8 cellular contexts compared by ENCODE assay signal in genomic region chr20:44965651-44966029, GRCh38. TPM values are rescaled to one million over a fixed set of nuclear protein-coding genes. Genes with fewer than 3 reads are reported as not detected.
A peak's percentile ranks its signal among the peaks of the same experiment; 100 is the strongest.
DNase-seq lines count a peak whose midpoint lies in the region; ATAC-seq, FAIRE-seq and TF ChIP-seq lines count a peak whose summit lies in the region.

No MANE protein-coding gene starts in this region.

- no peak for TF ChIP-seq EP300 in K562 (IDR thresholded peaks at IDR 0.05; ENCODE audit: low read length)
- TF ChIP-seq EP300 in transverse colon (IDR thresholded peaks at IDR 0.05; ENCODE audit: low read depth): no peak

- H3K9me3 ChIP-seq in K562 (replicated peaks; ENCODE audit: control insufficient read depth, insufficient read depth, low read depth, low read length) (no peaks in the 10 kb centered on the region), lower lobe of right lung (no peaks in the 10 kb centered on the region), transverse colon (no peaks in the 10 kb centered on the region)

- intact Hi-C loops in K562 (cut with micrococcal nuclease) (no loop called here), lower lobe of right lung (cut with DNase I) (no loop called here), transverse colon (cut with DNase I; ENCODE audit: low total_unique reads) (no loop called here)

- TF ChIP-seq RAD21 in K562 (CRISPR knock-in tag; conservative IDR thresholded peaks at IDR 0.05 in 1 of 2, IDR thresholded peaks at IDR 0.05 in 1 of 2): no peak

- CTCF ChIA-PET in K562 (lab: Yijun Ruan, JAX; ENCODE audit: low intra/inter-chr PET ratio): interaction anchor here (0.7 kb wide), 1 partner anchor 19 kb away, joined by 3 read pairs; no protein-coding TSS in a partner anchor

- in situ Hi-C loops in K562 (cut with MboI): no loop called here
- in situ Hi-C loops in transverse colon (cut with MboI; ENCODE audit: low pct_ligation_motif_present in 1 of 4, low pct_unique_long_range_greater_than_20kb in 1 of 4, low sequenced_read_pairs in 3 of 4): no loop called here

- peak overlapping the region; percentile 87 for H3K4me3 Mint-ChIP-seq in activated T-cell treated with anti-CD3 and anti-CD28 coated beads, Interleukin-2, amount 50 U/mL, for 4 hours

- H2AFZ ChIP-seq in K562 (ENCODE audit: low read depth, low read length): peak overlapping the region; percentile 98

- DNase-seq in activated T-cell treated with anti-CD3 and anti-CD28 coated beads, Interleukin-2, amount 50 U/mL, for 4 hours: no peak
- no peak for DNase-seq in activated T-cell treated with anti-CD3 and anti-CD28 coated beads, Interleukin-2, amount 50 U/mL, for 48 hours
- no peak for DNase-seq in K562 (ENCODE audit: extremely low read depth in 1 of 4, low spot score in 3 of 4)
- no peak for DNase-seq in lower lobe of right lung
- no peak for DNase-seq in transverse colon
- DNase-seq in GDM1 (lab: John Stamatoyannopoulos, UW): no peak
- DNase-seq in NCI-H510A (lab: John Stamatoyannopoulos, UW): no peak
- DNase-seq in urothelium cell line (ENCODE audit: low spot score): no peak

- peak overlapping the region; percentile 90 to 98 for H3K9ac ChIP-seq in K562 (ENCODE audit: insufficient read depth in 1 of 2, low read depth in 2 of 2, low read length in 2 of 2)

- TF ChIP-seq POLR2A in K562 (conservative IDR thresholded peaks at IDR 0.05) (no peak), transverse colon (IDR thresholded peaks at IDR 0.05) (no peak)

- BruUV-seq in K562 (replicated peaks; lab: Mats Ljungman, UMichigan): TSS peak; percentile 92

- H3K4me1 Mint-ChIP-seq in activated T-cell treated with anti-CD3 and anti-CD28 coated beads, Interleukin-2, amount 50 U/mL, for 4 hours (ENCODE audit: low read depth): peaks cover 59% of the 10 kb centered on the region

- H3K79me2 ChIP-seq in K562 (ENCODE audit: control insufficient read depth, insufficient read depth, low read length): peaks cover 50% of the 10 kb centered on the region

- H3K36me3 ChIP-seq in K562 (ENCODE audit: control insufficient read depth, insufficient read depth, low read length): no peaks in the 10 kb centered on the region
- no peaks in the 10 kb centered on the region for H3K36me3 ChIP-seq in lower lobe of right lung
- H3K36me3 ChIP-seq in transverse colon: no peaks in the 10 kb centered on the region

- no peaks in the 10 kb centered on the region for H3K27me3 ChIP-seq in K562 (ENCODE audit: control insufficient read depth in 2 of 2, insufficient read depth in 2 of 2, low read length in 2 of 2)
- no peaks in the 10 kb centered on the region for H3K27me3 ChIP-seq in lower lobe of right lung (ENCODE audit: low read depth)
- H3K27me3 ChIP-seq in transverse colon: no peaks in the 10 kb centered on the region

- H3K4me1 ChIP-seq in K562 (replicated peaks in 1 of 2; ENCODE audit: control insufficient read depth in 2 of 2, insufficient read depth in 2 of 2, low read length in 2 of 2): peaks cover 24 to 60% of the 10 kb centered on the region in 2 experiments
- peaks cover 38% of the 10 kb centered on the region for H3K4me1 ChIP-seq in lower lobe of right lung
- H3K4me1 ChIP-seq in transverse colon: peaks cover 0 to 48% (median 21%) of the 10 kb centered on the region in 4 donors

- H3K4me2 ChIP-seq in K562 (ENCODE audit: insufficient read depth, low read length): peak overlapping the region; percentile 92

- no peaks in the 10 kb centered on the region for H3K9me1 ChIP-seq in K562 (ENCODE audit: control insufficient read depth, insufficient read depth, low read length)

- H4K20me1 ChIP-seq in K562 (replicated peaks; ENCODE audit: control insufficient read depth, insufficient read depth, low read length): peaks cover 7% of the 10 kb centered on the region; the same call in 1 of the 2 replicates

- no peaks in the 10 kb centered on the region for H3K9me3 Mint-ChIP-seq in activated T-cell treated with anti-CD3 and anti-CD28 coated beads, Interleukin-2, amount 50 U/mL, for 4 hours

- 4% methylated on average over 5 of the region's 5 CpGs for WGBS in K562 (ENCODE audit: insufficient coverage, low coverage, missing lambda C conversion rate)
- 37 to 44% methylated on average over 3 to 5 of the region's 5 CpGs for WGBS in transverse colon (ENCODE audit: low coverage in 1 of 2), 2 donors

- TF ChIP-seq CTCF in K562 (IDR thresholded peaks at IDR 0.05 in 2 of 3, conservative IDR thresholded peaks at IDR 0.05 in 1 of 3; ENCODE audit: insufficient read depth in 2 of 3, low read depth in 1 of 3, low read length in 3 of 3): no peak
- TF ChIP-seq CTCF in lower lobe of right lung (IDR thresholded peaks at IDR 0.05): no peak
- TF ChIP-seq CTCF in transverse colon (IDR thresholded peaks at IDR 0.05): no peak

- peak overlapping the region; percentile 96 for H3K4me3 ChIP-seq in K562
- peak overlapping the region; percentile 93 for H3K4me3 ChIP-seq in lower lobe of right lung
- H3K4me3 ChIP-seq in transverse colon: peak overlapping the region; percentile 70 to 97 (median 80)

- ATAC-seq in activated T-cell treated with anti-CD3 and anti-CD28 coated beads, Interleukin-2, amount 50 U/mL, for 4 hours: no peak
- no peak for ATAC-seq in K562
- ATAC-seq in lower lobe of right lung: no peak

- H3K27ac ChIP-seq in K562 (ENCODE audit: extremely low read depth, low read depth, low read length): peak overlapping the region; percentile 92
- H3K27ac ChIP-seq in lower lobe of right lung: peak overlapping the region; percentile 93
- peak overlapping the region; percentile 90 to 94 (median 92) for H3K27ac ChIP-seq in transverse colon

- POLR2A ChIA-PET in K562 (lab: Yijun Ruan, JAX): interaction anchor here (1.0 to 1.5 kb wide), 3 partner anchors 9 to 1399 kb away, joined by 3 read pairs; no protein-coding TSS in a partner anchor

- no peaks in the 10 kb centered on the region for H3K27me3 Mint-ChIP-seq in activated T-cell treated with anti-CD3 and anti-CD28 coated beads, Interleukin-2, amount 50 U/mL, for 4 hours (ENCODE audit: low read depth)

- no peak for FAIRE-seq in K562 (lab: Jason Lieb, UNC)
- no peak for FAIRE-seq in urothelium cell line (lab: Jason Lieb, UNC)

- peaks cover 10% of the 10 kb centered on the region for H3K36me3 Mint-ChIP-seq in activated T-cell treated with anti-CD3 and anti-CD28 coated beads, Interleukin-2, amount 50 U/mL, for 4 hours (ENCODE audit: insufficient read depth)

RNA-seq across cellular contexts. Expression of gene STK4, which starts 0.7 kb away (rescaled TPM):
- total RNA-seq in activated T-cell treated with anti-CD3 and anti-CD28 coated beads, Interleukin-2, amount 50 U/mL, for 4 hours: 100 to 1,000 TPM; 134 to 157 (median 149) TPM
- 54.9 and 167 TPM in 2 replicates for total RNA-seq in K562 (2011; cell fraction: chromatin; rRNA removed; ENCODE audit: low replicate concordance)
- 25.5 and 35.5 TPM in 2 replicates for total RNA-seq in K562 (2011; cell fraction: nucleolus; rRNA removed)
- total RNA-seq in K562 (2011; cell fraction: nucleoplasm; rRNA removed): 67.2 and 90.2 TPM in 2 replicates
- total RNA-seq in K562 (2014; rRNA removed): 17.1 and 19.8 TPM in 2 replicates
- total RNA-seq in K562 (2014; rRNA removed; fragmentation: Illumina TruSeq; extraction: Trizol): 30.6 and 33.8 TPM in 2 replicates
- total RNA-seq in K562 (2015; rRNA removed; fragmentation: Illumina TruSeq; extraction: Trizol): 27.6 and 30.4 TPM in 2 replicates
- 27.4 and 27.5 TPM in 2 replicates for total RNA-seq in K562 (2021)
- 22.7 and 29.7 TPM in 2 replicates for polyA plus RNA-seq in K562 (2011; rRNA removed)
- 7.7 and 11.9 TPM in 2 replicates for polyA plus RNA-seq in K562 (2011; cell fraction: cytosol; rRNA removed)
- 23.9 and 27.6 TPM in 2 replicates for polyA plus RNA-seq in K562 (2011; cell fraction: nucleus; rRNA removed)
- 12.6 and 13.5 TPM in 2 replicates for polyA plus RNA-seq in K562 (2012)
- polyA plus RNA-seq in K562 (2014; fragmentation: Illumina TruSeq; extraction: Trizol): 20.3 and 22.2 TPM in 2 replicates
- 10 to 100 TPM; 11.9 to 12.0 TPM for polyA plus RNA-seq in K562 (2014; fragmentation: Nextera tagmentation; extraction: Ambion mirVana)
- 16.7 and 19.0 TPM in 2 replicates for polyA plus RNA-seq in K562 (2014; rRNA removed)
- polyA minus RNA-seq in K562 (2011; rRNA and poly(A)+ RNA removed): 47.4 and 53.4 TPM in 2 replicates
- 10.5 and 13.9 TPM in 2 replicates for polyA minus RNA-seq in K562 (2011; cell fraction: cytosol; rRNA and poly(A)+ RNA removed)
- 34.6 and 48.3 TPM in 2 replicates for polyA minus RNA-seq in K562 (2011; cell fraction: nucleus; rRNA and poly(A)+ RNA removed)
- total RNA-seq in lower lobe of right lung: 73.4 TPM
- total RNA-seq in transverse colon: 10 to 100 TPM; 30.3 to 78.1 (median 38.3) TPM

RNA-seq across cellular contexts. Expression of gene TOMM34, which starts 5.4 kb away (rescaled TPM):
- total RNA-seq in activated T-cell treated with anti-CD3 and anti-CD28 coated beads, Interleukin-2, amount 50 U/mL, for 4 hours: 10 to 100 TPM; 70.8 to 76.6 (median 71.6) TPM
- total RNA-seq in K562 (2011; cell fraction: chromatin; rRNA removed; ENCODE audit: low replicate concordance): 7.3 and 11.7 TPM in 2 replicates
- 10.5 and 10.8 TPM in 2 replicates for total RNA-seq in K562 (2011; cell fraction: nucleolus; rRNA removed)
- total RNA-seq in K562 (2011; cell fraction: nucleoplasm; rRNA removed): 13.0 and 16.9 TPM in 2 replicates
- 41.7 and 49.7 TPM in 2 replicates for total RNA-seq in K562 (2014; rRNA removed)
- 30.9 and 31.7 TPM in 2 replicates for total RNA-seq in K562 (2014; rRNA removed; fragmentation: Illumina TruSeq; extraction: Trizol)
- total RNA-seq in K562 (2015; rRNA removed; fragmentation: Illumina TruSeq; extraction: Trizol): 30.3 and 31.4 TPM in 2 replicates
- total RNA-seq in K562 (2021): 41.3 and 43.4 TPM in 2 replicates
- polyA plus RNA-seq in K562 (2011; rRNA removed): 49.1 and 56.0 TPM in 2 replicates
- polyA plus RNA-seq in K562 (2011; cell fraction: cytosol; rRNA removed): 50.8 and 67.9 TPM in 2 replicates
- 34.3 and 45.6 TPM in 2 replicates for polyA plus RNA-seq in K562 (2011; cell fraction: nucleus; rRNA removed)
- 34.8 and 51.5 TPM in 2 replicates for polyA plus RNA-seq in K562 (2012)
- polyA plus RNA-seq in K562 (2014; fragmentation: Illumina TruSeq; extraction: Trizol): 62.6 and 69.4 TPM in 2 replicates
- polyA plus RNA-seq in K562 (2014; fragmentation: Nextera tagmentation; extraction: Ambion mirVana): 10 to 100 TPM; 18.1 to 32.6 TPM
- 44.8 and 50.6 TPM in 2 replicates for polyA plus RNA-seq in K562 (2014; rRNA removed)
- 24.5 and 32.5 TPM in 2 replicates for polyA minus RNA-seq in K562 (2011; rRNA and poly(A)+ RNA removed)
- 15.4 and 19.2 TPM in 2 replicates for polyA minus RNA-seq in K562 (2011; cell fraction: cytosol; rRNA and poly(A)+ RNA removed)
- 7.7 and 9.7 TPM in 2 replicates for polyA minus RNA-seq in K562 (2011; cell fraction: nucleus; rRNA and poly(A)+ RNA removed)
- total RNA-seq in lower lobe of right lung: 12.8 TPM
- 10 to 100 TPM in 2 of 4 donors, 1 to 10 TPM in 2; 1.2 to 14.8 (median 9.4) TPM for total RNA-seq in transverse colon

RNA-seq across cellular contexts. Expression of gene PABPC1L, which starts 55.8 kb away (rescaled TPM):
- total RNA-seq in activated T-cell treated with anti-CD3 and anti-CD28 coated beads, Interleukin-2, amount 50 U/mL, for 4 hours: 10 to 100 TPM; 46.2 to 63.0 (median 50.2) TPM
- total RNA-seq in K562 (2011; cell fraction: chromatin; rRNA removed; ENCODE audit: low replicate concordance): 609 and 822 TPM in 2 replicates
- total RNA-seq in K562 (2011; cell fraction: nucleolus; rRNA removed): 341 and 348 TPM in 2 replicates
- total RNA-seq in K562 (2011; cell fraction: nucleoplasm; rRNA removed): 412 and 472 TPM in 2 replicates
- 15.8 and 22.2 TPM in 2 replicates for total RNA-seq in K562 (2014; rRNA removed)
- 12.6 and 13.8 TPM in 2 replicates for total RNA-seq in K562 (2014; rRNA removed; fragmentation: Illumina TruSeq; extraction: Trizol)
- total RNA-seq in K562 (2015; rRNA removed; fragmentation: Illumina TruSeq; extraction: Trizol): 12.2 and 12.9 TPM in 2 replicates
- 38.8 and 48.2 TPM in 2 replicates for total RNA-seq in K562 (2021)
- polyA plus RNA-seq in K562 (2011; rRNA removed): 64.2 and 78.4 TPM in 2 replicates
- polyA plus RNA-seq in K562 (2011; cell fraction: cytosol; rRNA removed): 39.8 and 42.7 TPM in 2 replicates
- 277 and 391 TPM in 2 replicates for polyA plus RNA-seq in K562 (2011; cell fraction: nucleus; rRNA removed)
- polyA plus RNA-seq in K562 (2012): 39.2 and 228 TPM in 2 replicates
- 43.8 and 48.8 TPM in 2 replicates for polyA plus RNA-seq in K562 (2014; fragmentation: Illumina TruSeq; extraction: Trizol)
- polyA plus RNA-seq in K562 (2014; fragmentation: Nextera tagmentation; extraction: Ambion mirVana): 1 to 10 TPM; 6.0 to 7.2 TPM
- 89.7 and 90.3 TPM in 2 replicates for polyA plus RNA-seq in K562 (2014; rRNA removed)
- polyA minus RNA-seq in K562 (2011; rRNA and poly(A)+ RNA removed): 19.6 and 23.4 TPM in 2 replicates
- polyA minus RNA-seq in K562 (2011; cell fraction: cytosol; rRNA and poly(A)+ RNA removed): 7.3 and 13.4 TPM in 2 replicates
- 52.9 and 54.2 TPM in 2 replicates for polyA minus RNA-seq in K562 (2011; cell fraction: nucleus; rRNA and poly(A)+ RNA removed)
- total RNA-seq in lower lobe of right lung: 56.3 TPM
- total RNA-seq in transverse colon: 100 to 1,000 TPM in 1 of 4 donors, 10 to 100 TPM in 3; 12.0 to 112 (median 31.6) TPM
